9 cellular contexts compared by ENCODE assay signal in genomic region chr2:106147159-106147558, GRCh38. TPM values are rescaled to one million over a fixed set of nuclear protein-coding genes. Genes with fewer than 3 reads are reported as not detected.
DNase-seq lines count a peak whose midpoint lies in the region; ATAC-seq and TF ChIP-seq lines count a peak whose summit lies in the region.
"Had no signal": no experiment of that assay in that cellular context is flagged by ENCODE, and none has a peak within 500 bp of the region (broad histone marks: within the 10 kb centered on the region; RNA-seq: fewer than 3 reads in every experiment).

No MANE protein-coding gene starts in this region.

- DNase-seq in AG04450 (ENCODE audit: low read depth, low spot score) (peak; percentile 7), foreskin keratinocyte (peak in 1 of 2 donors; percentile 35), CD1c-positive myeloid dendritic cell (ENCODE audit: extremely low spot score) (no peak), type B pancreatic cell (ENCODE audit: extremely low spot score, unreplicated experiment) (no peak)
- no peak for DNase-seq in activated CD8-positive, alpha-beta T cell treated with anti-CD3 and anti-CD28 coated beads, Interleukin-2, amount 10 ng/mL, durations not matched to agents 7 days and 5 days
- DNase-seq in activated CD8-positive, alpha-beta memory T cell treated with anti-CD3 and anti-CD28 coated beads, Interleukin-2, amount 50 U/mL, for 4 hours, result no peak

- ATAC-seq in GM21447 (IDR thresholded peaks at IDR 0.05; ENCODE audit: unreplicated experiment) (peak; percentile 27), foreskin keratinocyte (peak; percentile 22), GM21723 (IDR thresholded peaks at IDR 0.05; ENCODE audit: unreplicated experiment) (no peak)
- ATAC-seq in activated CD8-positive, alpha-beta T cell treated with anti-CD3 and anti-CD28 coated beads, Interleukin-2, amount 10 ng/mL, durations not matched to agents 7 days and 5 days, result no peak

- H3K4me3 Mint-ChIP-seq in activated CD8-positive, alpha-beta T cell treated with anti-CD3 and anti-CD28 coated beads, Interleukin-2, amount 10 ng/mL, durations not matched to agents 7 days and 5 days, result peak overlapping the region; percentile 46
- H3K4me3 Mint-ChIP-seq in type B pancreatic cell, result no peak overlapping the region

- peaks cover 18% of the 10 kb centered on the region for H3K4me1 ChIP-seq in foreskin keratinocyte

- H3K27me3 ChIP-seq in AG04450 (ENCODE audit: control insufficient read depth, insufficient read depth, low read length), result no peaks in the 10 kb centered on the region
- no peaks in the 10 kb centered on the region for H3K27me3 ChIP-seq in foreskin keratinocyte

- H3K36me3 Mint-ChIP-seq in activated CD8-positive, alpha-beta T cell treated with anti-CD3 and anti-CD28 coated beads, Interleukin-2, amount 10 ng/mL, durations not matched to agents 7 days and 5 days (ENCODE audit: low read depth), result peaks cover 91% of the 10 kb centered on the region
- peaks cover 44% of the 10 kb centered on the region for H3K36me3 Mint-ChIP-seq in type B pancreatic cell

- H3K9me3 Mint-ChIP-seq in activated CD8-positive, alpha-beta T cell treated with anti-CD3 and anti-CD28 coated beads, Interleukin-2, amount 10 ng/mL, durations not matched to agents 7 days and 5 days (ENCODE audit: insufficient read depth), result no peaks in the 10 kb centered on the region
- no peaks in the 10 kb centered on the region for H3K9me3 Mint-ChIP-seq in type B pancreatic cell

- no peaks in the 10 kb centered on the region for H3K9me3 ChIP-seq in AG04450 (ENCODE audit: control insufficient read depth, insufficient read depth, low read length)

- POLR2A ChIA-PET in AG04450 (lab: Yijun Ruan, JAX), result interaction anchor here (0.7 kb wide), 1 partner anchor 9 kb away, joined by 3 read pairs; no protein-coding TSS in a partner anchor
- POLR2A ChIA-PET in activated CD8-positive, alpha-beta T cell treated with anti-CD3 and anti-CD28 coated beads, Interleukin-2, amount 10 ng/mL, durations not matched to agents 7 days and 5 days (lab: Charles Lee), result interaction anchor here (0.9 to 7.6 kb wide), 5 partner anchors 9 to 395 kb away, joined by 3 to 102 read pairs (median 6); partner anchors contain the start of gene UXS1

- H3K4me3 ChIP-seq in AG04450 (ENCODE audit: low read depth, low read length), result no peak overlapping the region
- H3K4me3 ChIP-seq: coronary artery had no signal

- H3K27ac Mint-ChIP-seq in activated CD8-positive, alpha-beta T cell treated with anti-CD3 and anti-CD28 coated beads, Interleukin-2, amount 10 ng/mL, durations not matched to agents 7 days and 5 days, result peak overlapping the region; percentile 87
- H3K27ac Mint-ChIP-seq in type B pancreatic cell, result no peak overlapping the region

- CTCF ChIA-PET in AG04450 (lab: Charles Lee), result no interaction called here
- CTCF ChIA-PET in activated CD8-positive, alpha-beta T cell treated with anti-CD3 and anti-CD28 coated beads, Interleukin-2, amount 10 ng/mL, durations not matched to agents 7 days and 5 days (lab: Charles Lee), result interaction anchor here (1.4 to 6.4 kb wide), 2 partner anchors 12 to 42 kb away, joined by 6 to 65 read pairs; no protein-coding TSS in a partner anchor

- TF ChIP-seq CTCF in AG04450 (IDR thresholded peaks at IDR 0.05; ENCODE audit: low read depth, low read length) (no peak), foreskin keratinocyte (conservative IDR thresholded peaks at IDR 0.05) (no peak), type B pancreatic cell (conservative IDR thresholded peaks at IDR 0.05) (no peak)

- peaks cover 85% of the 10 kb centered on the region for H3K4me1 Mint-ChIP-seq in activated CD8-positive, alpha-beta T cell treated with anti-CD3 and anti-CD28 coated beads, Interleukin-2, amount 10 ng/mL, durations not matched to agents 7 days and 5 days (ENCODE audit: low read depth)
- H3K4me1 Mint-ChIP-seq in type B pancreatic cell (ENCODE audit: unreplicated experiment), result peaks cover 29% of the 10 kb centered on the region

- no peaks in the 10 kb centered on the region for H3K27me3 Mint-ChIP-seq in activated CD8-positive, alpha-beta T cell treated with anti-CD3 and anti-CD28 coated beads, Interleukin-2, amount 10 ng/mL, durations not matched to agents 7 days and 5 days (ENCODE audit: low read depth)
- H3K27me3 Mint-ChIP-seq in type B pancreatic cell, result no peaks in the 10 kb centered on the region

- H3K27ac ChIP-seq in AG04450 (ENCODE audit: low read depth, low read length) (peak overlapping the region; percentile 41), foreskin keratinocyte (no peak overlapping the region)
- H3K27ac ChIP-seq: coronary artery had no signal

RNA-seq across cellular contexts. Expression of gene UXS1, which starts 46.9 kb away (rescaled TPM):
- polyA plus RNA-seq in AG04450 (2011; rRNA removed) (53.2 and 58.2 TPM in 2 replicates), foreskin keratinocyte (23.3 and 26.1 TPM in 2 replicates)
- polyA minus RNA-seq in AG04450 (2011; rRNA and poly(A)+ RNA removed), result 75.0 and 89.7 TPM in 2 replicates
- 100 to 1,000 TPM in 1 of 2 experiments, 10 to 100 TPM in 1; 95.3 to 100 TPM for total RNA-seq in activated CD8-positive, alpha-beta T cell treated with anti-CD3 and anti-CD28 coated beads, Interleukin-2, amount 10 ng/mL, durations not matched to agents 7 days and 5 days
- total RNA-seq in foreskin keratinocyte (30.0 and 31.6 TPM in 2 replicates), type B pancreatic cell (ENCODE audit: low replicate concordance) (55.5 and 58.5 TPM in 2 replicates)

Comparison
In these comparisons a context has a peak if more than half of its experiments do, and no peak if none do; other contexts are left out.
1. ATAC-seq: peak in GM21447 (single experiment) and foreskin keratinocyte (single experiment); none in activated CD8-positive, alpha-beta T cell treated with anti-CD3 and anti-CD28 coated beads, Interleukin-2, amount 10 ng/mL, durations not matched to agents 7 days and 5 days (single experiment) and GM21723 (single experiment).